Comparison of ENCODE assay signal across 8 cellular contexts in the genomic region with DNA sequence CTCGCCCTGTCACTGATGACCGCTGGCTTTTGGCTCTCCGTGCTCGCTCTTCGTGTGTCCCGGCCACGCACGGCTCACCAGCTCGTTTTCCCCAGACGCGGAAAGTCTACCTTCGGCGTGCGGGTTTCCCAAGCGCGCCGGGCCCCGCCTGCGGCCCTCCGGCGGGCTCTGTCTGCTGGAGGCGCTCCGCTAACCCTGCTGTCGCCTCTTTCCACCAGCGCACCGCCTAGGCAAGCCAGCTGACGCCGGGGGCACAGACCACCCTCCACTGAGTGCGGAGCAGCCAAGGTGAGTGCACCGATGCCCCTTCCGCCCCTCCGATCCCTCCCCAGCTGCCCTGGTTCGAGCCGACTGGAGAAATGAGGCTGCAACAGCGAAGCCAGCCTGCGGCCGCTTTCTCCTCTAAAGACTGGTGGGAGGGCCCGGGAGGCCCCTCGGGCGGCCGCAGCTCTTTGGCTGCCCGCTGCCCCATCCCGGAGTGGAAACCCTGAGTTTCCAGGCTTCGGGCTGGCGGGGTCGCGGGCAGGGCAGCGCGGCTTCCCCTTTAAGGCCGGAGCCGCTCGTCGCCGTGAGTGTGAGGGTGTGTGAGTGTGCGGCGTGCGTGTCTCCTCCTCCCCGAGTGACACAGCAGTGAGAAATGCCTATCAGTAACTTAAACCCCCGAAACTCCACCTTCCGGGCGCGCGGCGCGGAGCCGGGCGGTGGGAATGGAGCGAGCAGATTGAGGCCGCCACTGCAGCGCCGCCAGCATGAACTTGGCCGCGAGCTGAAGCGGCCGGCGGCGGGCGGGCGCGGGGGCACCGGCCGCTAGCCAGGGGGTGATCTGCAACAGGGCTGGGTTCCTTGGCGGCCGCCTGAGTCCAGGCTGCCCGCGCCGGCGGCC. TPM values are rescaled to one million over a fixed set of nuclear protein-coding genes. Genes with fewer than 3 reads are reported as not detected.
DNase-seq lines count a peak whose midpoint lies in the region; ATAC-seq and TF ChIP-seq lines count a peak whose summit lies in the region.

A gene with protein sequence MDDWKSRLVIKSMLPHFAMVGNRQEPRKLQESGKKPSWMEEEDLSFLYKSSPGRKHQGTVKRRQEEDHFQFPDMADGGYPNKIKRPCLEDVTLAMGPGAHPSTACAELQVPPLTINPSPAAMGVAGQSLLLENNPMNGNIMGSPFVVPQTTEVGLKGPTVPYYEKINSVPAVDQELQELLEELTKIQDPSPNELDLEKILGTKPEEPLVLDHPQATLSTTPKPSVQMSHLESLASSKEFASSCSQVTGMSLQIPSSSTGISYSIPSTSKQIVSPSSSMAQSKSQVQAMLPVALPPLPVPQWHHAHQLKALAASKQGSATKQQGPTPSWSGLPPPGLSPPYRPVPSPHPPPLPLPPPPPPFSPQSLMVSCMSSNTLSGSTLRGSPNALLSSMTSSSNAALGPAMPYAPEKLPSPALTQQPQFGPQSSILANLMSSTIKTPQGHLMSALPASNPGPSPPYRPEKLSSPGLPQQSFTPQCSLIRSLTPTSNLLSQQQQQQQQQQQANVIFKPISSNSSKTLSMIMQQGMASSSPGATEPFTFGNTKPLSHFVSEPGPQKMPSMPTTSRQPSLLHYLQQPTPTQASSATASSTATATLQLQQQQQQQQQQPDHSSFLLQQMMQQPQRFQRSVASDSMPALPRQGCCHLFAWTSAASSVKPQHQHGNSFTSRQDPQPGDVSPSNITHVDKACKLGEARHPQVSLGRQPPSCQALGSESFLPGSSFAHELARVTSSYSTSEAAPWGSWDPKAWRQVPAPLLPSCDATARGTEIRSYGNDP (plus strand): TSS at position 719 of the 883 bp plus-strand sequence. CDS start 82,200 bp downstream, outside the sequence.

- peak within 1 kb of the TSS; percentile 84 to 96 (median 88) for H3K4me3 Mint-ChIP-seq in naive thymus-derived CD4-positive, alpha-beta T cell

- DNase-seq in GM12865 (ENCODE audit: low read depth) (peak; percentile 24), NOMO-1 treated with dmso at 0.1 percent for 144 hours (lab: John Stamatoyannopoulos, UW; ENCODE audit: unreplicated experiment) (peak; percentile 48), fibroblast of the aortic adventitia (ENCODE audit: low read depth) (peak; percentile 77), superior temporal gyrus (ENCODE audit: extremely low spot score) (peak; percentile 40), HPDE6-E6E7 (ENCODE audit: extremely low spot score) (no peak)
- DNase-seq in activated effector memory CD4-positive, alpha-beta T cell treated with anti-CD3 and anti-CD28 coated beads, Interleukin-2, amount 50 U/mL, for 16 hours, result peak; percentile 86
- peak; percentile 20 to 69 (median 48) for DNase-seq in naive thymus-derived CD4-positive, alpha-beta T cell

- peaks cover 0 to 11% of the 10 kb centered on the region in 2 donors for H3K4me1 ChIP-seq in naive thymus-derived CD4-positive, alpha-beta T cell (ENCODE audit: control insufficient read depth in 2 of 2, insufficient read depth in 2 of 2, low read length in 2 of 2)

- TF ChIP-seq CTCF in GM12865 (IDR thresholded peaks at IDR 0.05; ENCODE audit: insufficient read depth, low read depth, low read length, missing control alignments), result no peak
- TF ChIP-seq CTCF in fibroblast of the aortic adventitia (IDR thresholded peaks at IDR 0.05; ENCODE audit: insufficient read depth, low read length), result no peak

- intact Hi-C loops in naive thymus-derived CD4-positive, alpha-beta T cell (cut with micrococcal nuclease), result loop anchor here (1.0 to 10.0 kb wide), 13 partner anchors 47 to 858 kb away; a partner anchor contains a TSS

- peaks cover 0 to 2% (median 0%) of the 10 kb centered on the region in 5 donors for H3K36me3 Mint-ChIP-seq in naive thymus-derived CD4-positive, alpha-beta T cell

- H3K36me3 ChIP-seq in naive thymus-derived CD4-positive, alpha-beta T cell (ENCODE audit: control insufficient read depth in 2 of 3, insufficient read depth in 3 of 3, low read length in 3 of 3), result no peaks in the 10 kb centered on the region

- CTCF ChIA-PET in naive thymus-derived CD4-positive, alpha-beta T cell (lab: Charles Lee), result interaction anchor here (1.0 kb wide), 1 partner anchor 20 kb away, joined by 3 read pairs; no protein-coding TSS in a partner anchor

- ATAC-seq in naive thymus-derived CD4-positive, alpha-beta T cell, result peak; percentile 77
- ATAC-seq in HG02610 (IDR thresholded peaks at IDR 0.05; ENCODE audit: unreplicated experiment), result no peak

- H3K9me3 Mint-ChIP-seq in naive thymus-derived CD4-positive, alpha-beta T cell, result peaks cover 0 to 3% (median 0%) of the 10 kb centered on the region in 11 donors

- H3K27me3 ChIP-seq in naive thymus-derived CD4-positive, alpha-beta T cell (ENCODE audit: control insufficient read depth in 2 of 2, insufficient read depth in 2 of 2, low read length in 2 of 2), result peaks cover 0 to 5% of the 10 kb centered on the region in 2 donors

- POLR2A ChIA-PET in naive thymus-derived CD4-positive, alpha-beta T cell (lab: Charles Lee), result interaction anchor here (1.3 kb wide), 1 partner anchor 424 kb away, joined by 4 read pairs; a partner anchor contains a TSS

- H3K27ac ChIP-seq in naive thymus-derived CD4-positive, alpha-beta T cell (ENCODE audit: low read depth, low read length), result no peak within 1 kb of the TSS

- peaks cover 0 to 38% (median 19%) of the 10 kb centered on the region in 7 donors for H3K4me1 Mint-ChIP-seq in naive thymus-derived CD4-positive, alpha-beta T cell

- H3K9me3 ChIP-seq in naive thymus-derived CD4-positive, alpha-beta T cell (ENCODE audit: control insufficient read depth in 2 of 3, low read length in 3 of 3), result no peaks in the 10 kb centered on the region

- H3K27me3 Mint-ChIP-seq in naive thymus-derived CD4-positive, alpha-beta T cell, result peaks cover 0 to 33% (median 18%) of the 10 kb centered on the region in 5 donors

- no peak within 1 kb of the TSS; the same call in 1 of the 2 replicates for H3K4me3 ChIP-seq in GM12865 (ENCODE audit: low read depth, low read length)
- H3K4me3 ChIP-seq in fibroblast of the aortic adventitia (ENCODE audit: low read depth, low read length), result peak within 1 kb of the TSS; percentile 70
- H3K4me3 ChIP-seq in naive thymus-derived CD4-positive, alpha-beta T cell (ENCODE audit: low read length), result peak within 1 kb of the TSS; percentile 53

- H3K27ac Mint-ChIP-seq in naive thymus-derived CD4-positive, alpha-beta T cell, result peak within 1 kb of the TSS in 4 of 9 donors; percentile 56 to 76 (median 64)

RNA-seq across cellular contexts. Expression of the gene that starts here (rescaled TPM):
- 0.49 and 1.9 TPM in 2 replicates for total RNA-seq in fibroblast of the aortic adventitia (ENCODE audit: low replicate concordance)
- total RNA-seq in naive thymus-derived CD4-positive, alpha-beta T cell, result 1 to 10 TPM in 2 of 5 experiments, under 1 TPM in 3; 0.14 to 8.9 (median 0.46) TPM
- under 1 TPM in 1 of 2 donors, not detected in 1; 0.13 TPM for polyA plus RNA-seq in naive thymus-derived CD4-positive, alpha-beta T cell
